ENCODE assay signal across 8 cellular contexts in genomic region chr7:22082553-22082885, GRCh38.
DNase-seq lines count a peak whose midpoint lies in the region; ATAC-seq, FAIRE-seq and TF ChIP-seq lines count a peak whose summit lies in the region.

No MANE protein-coding gene starts in this region.

- H3K4me3 ChIP-seq in cardiac fibroblast (replicated peaks in 1 of 2; ENCODE audit: low read depth in 2 of 2, low read length in 2 of 2): peak overlapping the region; percentile 66 to 70

- no peak for TF ChIP-seq CTCF in cardiac fibroblast (IDR thresholded peaks at IDR 0.05; ENCODE audit: low read depth, low read length)
- no peak for TF ChIP-seq CTCF in mesothelial cell of epicardium (IDR thresholded peaks at IDR 0.05; ENCODE audit: unreplicated experiment)

- H3K9me3 Mint-ChIP-seq in mesothelial cell of epicardium: no peaks in the 10 kb centered on the region

- peak overlapping the region; percentile 76 for H3K4me3 Mint-ChIP-seq in mesothelial cell of epicardium

- peak overlapping the region; percentile 59 for H3K27ac Mint-ChIP-seq in mesothelial cell of epicardium

- peak; percentile 28 for ATAC-seq in GM18907 (IDR thresholded peaks at IDR 0.05; ENCODE audit: unreplicated experiment)
- ATAC-seq in HG03521 (IDR thresholded peaks at IDR 0.05; ENCODE audit: unreplicated experiment): peak; percentile 4

- H3K27me3 Mint-ChIP-seq in mesothelial cell of epicardium (ENCODE audit: low read depth): peaks cover 50% of the 10 kb centered on the region

- no peak for FAIRE-seq in RCC 7860 (lab: Jason Lieb, UNC)

- peaks cover 7% of the 10 kb centered on the region for H3K4me1 Mint-ChIP-seq in mesothelial cell of epicardium

- no peak for DNase-seq in cardiac fibroblast (ENCODE audit: low read depth in 2 of 2)
- DNase-seq in mesothelial cell of epicardium (ENCODE audit: low spot score in 2 of 2, unreplicated experiment in 2 of 2): no peak
- no peak for DNase-seq in SHP77 treated with DMSO at 0.1 percent for 48 hours (lab: John Stamatoyannopoulos, UW)
- no peak for DNase-seq in RCC 7860 (ENCODE audit: low spot score)
- no peak for DNase-seq in MV-4-11 (lab: John Stamatoyannopoulos, UW)
- no peak for DNase-seq in HuH-7 (ENCODE audit: low spot score)

- H3K36me3 Mint-ChIP-seq in mesothelial cell of epicardium: no peaks in the 10 kb centered on the region
